In the genomic region with DNA sequence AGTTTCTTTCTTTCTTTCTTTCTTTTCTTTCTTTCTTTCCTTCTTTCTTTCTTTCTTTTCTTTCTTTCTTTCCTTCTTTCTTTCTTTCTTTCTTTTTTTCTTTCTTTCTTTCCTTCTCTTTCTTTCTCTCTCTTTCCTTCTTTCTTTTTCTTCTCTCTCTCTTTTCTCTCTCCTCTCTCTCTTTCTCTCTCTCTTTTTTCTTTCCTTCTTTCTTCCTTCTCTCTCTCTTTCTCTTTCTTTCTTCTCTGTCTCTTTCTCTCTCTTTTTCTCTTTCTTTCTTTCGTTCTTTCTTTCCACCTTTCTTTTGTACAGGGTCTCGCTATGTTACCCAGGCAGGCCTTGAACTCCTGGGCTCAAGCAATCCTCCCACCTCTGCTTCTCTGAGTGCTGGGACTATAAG, we compare ENCODE assay signal across 18 cellular contexts. TPM values are rescaled to one million over a fixed set of nuclear protein-coding genes. Genes with fewer than 3 reads are reported as not detected.
"Had no signal": no experiment of that assay in that cellular context is flagged by ENCODE, and none has a peak within 500 bp of the region (broad histone marks: within the 10 kb centered on the region; RNA-seq: fewer than 3 reads in every experiment).

No MANE protein-coding gene starts in this region.

RNA-seq across cellular contexts. Expression of gene CLEC19A, which starts 35.7 kb away (rescaled TPM):
- total RNA-seq: activated naive CD4-positive, alpha-beta T cell treated with anti-CD3 and anti-CD28 coated beads for 36 hours; activated naive CD4-positive, alpha-beta T cell treated with anti-CD3 and anti-CD28 coated beads, Interleukin-2, amount 50 U/mL, for 72 hours; activated naive CD8-positive, alpha-beta T cell treated with anti-CD3 and anti-CD28 coated beads for 36 hours; activated naive CD8-positive, alpha-beta T cell treated with anti-CD3 and anti-CD28 coated beads, Interleukin-2, amount 10 ng/mL, durations not matched to agents 7 days and 5 days; activated T-cell treated with anti-CD3 and anti-CD28 coated beads, Interleukin-2, amount 50 U/mL, for 4 hours; activated T-cell treated with anti-CD3 and anti-CD28 coated beads, Interleukin-2, amount 50 U/mL, for 72 hours; activated T-helper 1 cell treated with anti-CD3 and anti-CD28 coated beads, Interleukin-12 subunit alpha, Interleukin-12 subunit beta, Interleukin-2, Interleukin-4 antibody, amounts not matched to agents 30 ng/mL and 10 ng/mL and 1 ng/mL, durations not matched to agents 14 hours and 24 hours and 36 hours; activated T-helper 17 cell treated with anti-CD3 and anti-CD28 coated beads, Interleukin-2, amount 50 U/mL, for 72 hours; activated T-helper 2 cell treated with anti-CD3 and anti-CD28 coated beads, Interferon-gamma antibody, Interleukin-2, Interleukin-4, amounts not matched to agents 10 μg/mL and 5 μg/mL and 100 μg/mL, durations not matched to agents 14 hours and 24 hours and 36 hours; adrenal gland; aorta; ascending aorta; astrocyte; body of pancreas; bronchial epithelial cell; cardiac muscle cell; cardiac septum; chondrocyte had no signal
- polyA plus RNA-seq: adrenal gland, aorta, cardiac muscle cell had no signal
